Comparison of ENCODE assay signal across 8 cellular contexts in the genomic region with DNA sequence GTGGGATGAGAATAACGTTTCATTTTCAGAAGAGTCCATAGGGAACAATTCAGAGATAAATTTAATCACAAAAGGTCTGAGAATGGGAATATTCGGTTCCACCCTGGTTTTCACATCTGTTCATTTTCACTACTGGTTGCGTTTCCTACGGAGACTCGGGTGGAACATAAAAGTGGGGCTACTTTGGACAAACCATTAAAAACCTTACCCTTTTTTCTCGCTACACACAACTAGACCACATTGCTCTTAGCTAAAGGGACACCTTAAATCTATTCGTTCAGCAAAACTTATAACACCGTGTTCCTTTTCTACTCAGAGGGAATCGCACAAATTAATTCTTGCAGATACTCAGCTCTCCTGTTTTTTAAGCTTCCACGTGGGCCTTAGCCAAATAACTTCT. TPM values are rescaled to one million over a fixed set of nuclear protein-coding genes. Genes with fewer than 3 reads are reported as not detected.
DNase-seq lines count a peak whose midpoint lies in the region; ATAC-seq and TF ChIP-seq lines count a peak whose summit lies in the region.

No MANE protein-coding gene starts in this region.

- H2AFZ ChIP-seq in MM.1S (ENCODE audit: low read length) = no peak overlapping the region

- H4K20me1 ChIP-seq in MM.1S (ENCODE audit: insufficient read depth, low read length) = no peaks in the 10 kb centered on the region

- H3K36me3 Mint-ChIP-seq in activated naive CD4-positive, alpha-beta T cell treated with anti-CD3 and anti-CD28 coated beads for 36 hours (ENCODE audit: low read depth) = peaks cover 3% of the 10 kb centered on the region
- peaks cover 6% of the 10 kb centered on the region for H3K36me3 Mint-ChIP-seq in mesothelial cell of epicardium

- TF ChIP-seq EP300 in tibial nerve (IDR thresholded peaks at IDR 0.05) = no peak

- no peak overlapping the region for H3K9ac ChIP-seq in MM.1S (ENCODE audit: low read length)

- ATAC-seq in HG02642 (IDR thresholded peaks at IDR 0.05; ENCODE audit: poor library complexity, unreplicated experiment) = no peak
- no peak for ATAC-seq in activated CD4-positive, CD25-positive, alpha-beta regulatory T cell treated with anti-CD3 and anti-CD28 coated beads, Interleukin-2, amount 50 U/mL, for 24 hours

- no peaks in the 10 kb centered on the region for H3K9me2 ChIP-seq in MM.1S (replicated peaks; ENCODE audit: insufficient read depth, low read length)

- H3K9me3 Mint-ChIP-seq in activated naive CD4-positive, alpha-beta T cell treated with anti-CD3 and anti-CD28 coated beads for 36 hours = no peaks in the 10 kb centered on the region
- H3K9me3 Mint-ChIP-seq in mesothelial cell of epicardium = no peaks in the 10 kb centered on the region

- peaks cover 22% of the 10 kb centered on the region for H3K79me2 ChIP-seq in MM.1S (ENCODE audit: low read length)

- WGBS in tibial nerve, 2 donors = 59% methylated on average over 10 of the region's 10 CpGs

- TF ChIP-seq CTCF in mesothelial cell of epicardium (IDR thresholded peaks at IDR 0.05; ENCODE audit: unreplicated experiment) = no peak
- TF ChIP-seq CTCF in tibial nerve (IDR thresholded peaks at IDR 0.05) = no peak
- TF ChIP-seq CTCF in MM.1S (IDR thresholded peaks at IDR 0.05; ENCODE audit: low read length) = no peak

- intact Hi-C loops in activated naive CD4-positive, alpha-beta T cell treated with anti-CD3 and anti-CD28 coated beads for 36 hours (cut with micrococcal nuclease) = loop anchor here (5.0 to 10.0 kb wide), 2 partner anchors 208 to 1629 kb away; no protein-coding TSS in a partner anchor

- H3K9me3 ChIP-seq in tibial nerve (no peaks in the 10 kb centered on the region), MM.1S (replicated peaks; ENCODE audit: insufficient read depth, low read length) (no peaks in the 10 kb centered on the region)

- H3K4me3 ChIP-seq in tibial nerve (peak overlapping the region in 2 of 4 donors; percentile 90 to 98), MM.1S (ENCODE audit: low read length) (no peak overlapping the region)

- peaks cover 0 to 18% (median 0%) of the 10 kb centered on the region in 3 donors for H3K36me3 ChIP-seq in tibial nerve
- H3K36me3 ChIP-seq in MM.1S (replicated peaks; ENCODE audit: insufficient read depth, low read length) = no peaks in the 10 kb centered on the region

- H3K27ac ChIP-seq in angular gyrus (ENCODE audit: low read depth, low read length) (peak overlapping the region; percentile 98), tibial nerve (peak overlapping the region in 3 of 4 donors; percentile 92 to 97 (median 96)), MM.1S (ENCODE audit: low read length) (no peak overlapping the region)

- peak overlapping the region; percentile 94 for H3K4me3 Mint-ChIP-seq in activated naive CD4-positive, alpha-beta T cell treated with anti-CD3 and anti-CD28 coated beads for 36 hours
- H3K4me3 Mint-ChIP-seq in mesothelial cell of epicardium = peak overlapping the region; percentile 97

- no peak overlapping the region for H3K27ac Mint-ChIP-seq in activated naive CD4-positive, alpha-beta T cell treated with anti-CD3 and anti-CD28 coated beads for 36 hours
- peak overlapping the region; percentile 99 for H3K27ac Mint-ChIP-seq in mesothelial cell of epicardium

- H3K4me1 ChIP-seq in tibial nerve (peaks cover 0 to 65% (median 16%) of the 10 kb centered on the region in 4 donors), MM.1S (ENCODE audit: low read length) (no peaks in the 10 kb centered on the region)

- no peaks in the 10 kb centered on the region for H3K27me3 ChIP-seq in tibial nerve
- H3K27me3 ChIP-seq in MM.1S (replicated peaks; ENCODE audit: insufficient read depth, low read length) = no peaks in the 10 kb centered on the region

- H3F3A ChIP-seq in MM.1S (ENCODE audit: insufficient read depth, low read length) = peaks cover 7% of the 10 kb centered on the region; the same call in 1 of the 2 replicates

- CTCF ChIA-PET in activated naive CD4-positive, alpha-beta T cell treated with anti-CD3 and anti-CD28 coated beads for 36 hours (lab: Charles Lee) = interaction anchor here (0.6 to 5.0 kb wide), 46 partner anchors 10 to 1292 kb away, joined by 3 to 91 read pairs (median 4); partner anchors contain the start of genes PEBP1, PRKAB1 and RFC5

- H3K4me1 Mint-ChIP-seq in activated naive CD4-positive, alpha-beta T cell treated with anti-CD3 and anti-CD28 coated beads for 36 hours (ENCODE audit: low read depth) = peaks cover 40% of the 10 kb centered on the region
- peaks cover 40% of the 10 kb centered on the region for H3K4me1 Mint-ChIP-seq in mesothelial cell of epicardium

- no peak for TF ChIP-seq POLR2A in tibial nerve (IDR thresholded peaks at IDR 0.05)

- H3K4me2 ChIP-seq in MM.1S (ENCODE audit: low read depth, low read length) = no peak overlapping the region

- no peaks in the 10 kb centered on the region for H3K27me3 Mint-ChIP-seq in activated naive CD4-positive, alpha-beta T cell treated with anti-CD3 and anti-CD28 coated beads for 36 hours (ENCODE audit: low read depth)
- H3K27me3 Mint-ChIP-seq in mesothelial cell of epicardium (ENCODE audit: low read depth) = peaks cover 17% of the 10 kb centered on the region

- DNase-seq in activated naive CD4-positive, alpha-beta T cell treated with anti-CD3 and anti-CD28 coated beads for 36 hours = no peak
- DNase-seq in activated naive CD4-positive, alpha-beta T cell (lab: John Stamatoyannopoulos, UW) = no peak
- DNase-seq in mesothelial cell of epicardium (ENCODE audit: low spot score in 2 of 2, unreplicated experiment in 2 of 2) (no peak), tibial nerve (ENCODE audit: low spot score in 2 of 2) (no peak), MM.1S (no peak)

RNA-seq across cellular contexts. Expression of gene SUDS3, which starts 1.0 kb away (rescaled TPM):
- 10 to 100 TPM; 17.5 to 18.6 TPM for total RNA-seq in activated naive CD4-positive, alpha-beta T cell treated with anti-CD3 and anti-CD28 coated beads for 36 hours
- total RNA-seq in mesothelial cell of epicardium (42.2 to 44.6 TPM (median 43.3 TPM) in 3 replicates), tibial nerve (10 to 100 TPM; 33.9 to 92.0 (median 58.3) TPM)

RNA-seq across cellular contexts. Expression of gene TAOK3, which starts 2.6 kb away (rescaled TPM):
- total RNA-seq in activated naive CD4-positive, alpha-beta T cell treated with anti-CD3 and anti-CD28 coated beads for 36 hours = 10 to 100 TPM; 49.1 to 49.2 TPM
- total RNA-seq in mesothelial cell of epicardium (23.4 to 27.7 TPM (median 24.4 TPM) in 3 replicates), tibial nerve (10 to 100 TPM; 43.7 to 99.0 (median 59.6) TPM)
